9 cellular contexts compared by ENCODE assay signal in the genomic region with DNA sequence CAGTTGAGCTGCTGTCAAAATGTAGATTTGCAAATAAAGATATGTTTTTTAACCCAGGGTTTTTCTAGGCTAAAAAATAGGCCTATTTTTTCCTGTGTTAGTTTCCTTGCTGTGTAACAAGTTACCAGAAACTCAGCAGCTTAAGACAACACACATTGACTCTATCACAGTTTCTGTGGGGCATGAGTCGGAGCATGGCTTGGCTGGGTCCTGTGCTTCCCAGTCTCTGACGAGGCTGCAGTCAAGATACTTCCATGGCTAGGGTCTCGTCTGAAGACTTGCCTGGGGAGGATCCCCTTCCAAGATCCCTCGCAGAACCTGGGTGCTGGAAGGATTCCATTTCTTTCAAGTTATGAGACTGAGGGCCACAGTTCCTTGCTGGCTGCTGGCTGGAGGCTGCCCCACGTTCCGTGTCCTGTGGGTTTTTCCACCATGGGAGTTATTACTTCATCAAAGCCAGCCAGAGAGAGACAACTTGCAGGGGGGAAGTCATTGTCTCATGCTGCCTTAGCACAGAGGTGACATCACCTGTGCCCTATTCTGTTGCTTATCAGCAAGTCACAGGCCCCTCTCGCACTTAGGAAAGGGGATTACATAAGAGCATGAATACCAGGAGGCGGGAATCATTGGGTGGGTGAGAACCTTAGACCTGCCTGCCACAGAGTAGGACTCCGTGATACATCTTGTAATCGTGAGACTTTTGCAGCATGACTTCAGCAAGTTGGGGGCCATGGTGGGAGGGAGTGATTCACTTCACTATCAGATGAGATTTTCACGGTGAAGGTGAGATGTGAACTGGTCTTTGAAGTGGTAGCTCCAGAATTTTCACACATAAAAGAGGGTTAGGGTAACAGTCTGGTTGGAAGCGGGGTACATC.
DNase-seq lines count a peak whose midpoint lies in the region; ATAC-seq, FAIRE-seq and TF ChIP-seq lines count a peak whose summit lies in the region.
"Had no signal": no experiment of that assay in that cellular context is flagged by ENCODE, and none has a peak within 500 bp of the region (broad histone marks: within the 10 kb centered on the region; RNA-seq: fewer than 3 reads in every experiment).

No MANE protein-coding gene starts in this region.

- H3K4me1 Mint-ChIP-seq in astrocyte (ENCODE audit: low read depth, unreplicated experiment) = peaks cover 60% of the 10 kb centered on the region

- H3K4me1 ChIP-seq in astrocyte (ENCODE audit: insufficient read depth, low read length) = peaks cover 61% of the 10 kb centered on the region
- H3K4me1 ChIP-seq in mesodermal cell (ENCODE audit: control insufficient read depth, insufficient read depth, low read length, poor library complexity, severe bottlenecking) = peaks cover 55% of the 10 kb centered on the region
- peaks cover 0 to 4% of the 10 kb centered on the region in 2 donors for H3K4me1 ChIP-seq in uterus
- H3K4me1 ChIP-seq in HAP-1 = no peaks in the 10 kb centered on the region

- no peak for FAIRE-seq in astrocyte (lab: Jason Lieb, UNC)

- in situ Hi-C loops in HAP-1 (cut with MboI; ENCODE audit: low sequenced_read_pairs) = no loop called here

- H3K4me3 ChIP-seq in astrocyte (ENCODE audit: insufficient read depth, low read depth, low read length) (no peak overlapping the region), mesodermal cell (ENCODE audit: extremely low read depth, insufficient read depth, low read length, poor library complexity, severe bottlenecking) (no peak overlapping the region), uterus (no peak overlapping the region), HAP-1 (no peak overlapping the region)

- H3K27me3 ChIP-seq in astrocyte (ENCODE audit: insufficient read depth, low read length) = no peaks in the 10 kb centered on the region
- no peaks in the 10 kb centered on the region for H3K27me3 ChIP-seq in uterus
- no peaks in the 10 kb centered on the region for H3K27me3 ChIP-seq in HAP-1 (ENCODE audit: low read depth)

- peaks cover 3% of the 10 kb centered on the region for H3K36me3 Mint-ChIP-seq in astrocyte (ENCODE audit: low read depth, unreplicated experiment)

- peaks cover 27% of the 10 kb centered on the region for H4K20me1 ChIP-seq in astrocyte (ENCODE audit: insufficient read depth, low read length)

- H3K79me2 ChIP-seq in astrocyte (ENCODE audit: insufficient read depth, low read length) = peaks cover 89% of the 10 kb centered on the region

- H3K4me2 ChIP-seq in astrocyte (ENCODE audit: low read length) = peak overlapping the region; percentile 79

- 90 to 91% methylated on average over 11 to 12 of the region's 12 CpGs for WGBS in mesodermal cell (ENCODE audit: insufficient coverage in 2 of 2), 2 experiments

- H3K36me3 ChIP-seq in astrocyte (ENCODE audit: insufficient read depth, low read length) = no peaks in the 10 kb centered on the region
- no peaks in the 10 kb centered on the region for H3K36me3 ChIP-seq in mesodermal cell (ENCODE audit: control insufficient read depth, insufficient read depth, low read length)
- H3K36me3 ChIP-seq in uterus = no peaks in the 10 kb centered on the region
- H3K36me3 ChIP-seq in HAP-1 (replicated peaks) = no peaks in the 10 kb centered on the region

- H3K27me3 Mint-ChIP-seq in astrocyte (ENCODE audit: low read depth, unreplicated experiment) = no peaks in the 10 kb centered on the region

- H3K27ac ChIP-seq in astrocyte (ENCODE audit: low read depth, low read length) = peak overlapping the region; percentile 91
- peak overlapping the region; percentile 62 for H3K27ac ChIP-seq in mesodermal cell (ENCODE audit: low read depth, low read length, severe bottlenecking)
- peak overlapping the region; percentile 93 to 99 for H3K27ac ChIP-seq in uterus

- H3K9ac ChIP-seq in astrocyte (ENCODE audit: low read length) = peak overlapping the region; percentile 67

- no peaks in the 10 kb centered on the region for H3K9me3 ChIP-seq in astrocyte (ENCODE audit: insufficient read depth, low read depth, low read length)
- no peaks in the 10 kb centered on the region for H3K9me3 ChIP-seq in mesodermal cell (ENCODE audit: control insufficient read depth, low read length)
- no peaks in the 10 kb centered on the region for H3K9me3 ChIP-seq in uterus
- H3K9me3 ChIP-seq in HAP-1 = no peaks in the 10 kb centered on the region

- peak overlapping the region; percentile 54 for H3K27ac Mint-ChIP-seq in astrocyte (ENCODE audit: unreplicated experiment)

- TF ChIP-seq POLR2A in uterus (IDR thresholded peaks at IDR 0.05) = no peak

- no peak for ATAC-seq in GM18858 (IDR thresholded peaks at IDR 0.05; ENCODE audit: unreplicated experiment)

- no peak overlapping the region for H2AFZ ChIP-seq in astrocyte (ENCODE audit: low read depth, low read length)

- TF ChIP-seq CTCF in astrocyte (IDR thresholded peaks at IDR 0.05; ENCODE audit: insufficient read depth, low read depth, low read length) (no peak), uterus (IDR thresholded peaks at IDR 0.05) (no peak)

- DNase-seq in stimulated activated CD4-positive, alpha-beta T cell treated with anti-CD3 and anti-CD28 coated beads, Interleukin-15, amount 100 ng/mL, for 24 hours = peak; percentile 51
- DNase-seq in stimulated activated CD4-positive, alpha-beta T cell treated with anti-CD3 and anti-CD28 coated beads, Interleukin-2, amount 100 ng/mL, for 48 hours = no peak
- peak; percentile 63 for DNase-seq in astrocyte (ENCODE audit: low read depth)
- peak in 1 of 2 donors; percentile 13 for DNase-seq in uterus
- no peak for DNase-seq in HAP-1 (ENCODE audit: low spot score in 2 of 2)
- DNase-seq in NCI-H2171 (lab: John Stamatoyannopoulos, UW) = no peak
- DNase-seq: NCI-H446 had no signal

- no peaks in the 10 kb centered on the region for H3K9me3 Mint-ChIP-seq in astrocyte (ENCODE audit: unreplicated experiment)

- H3K4me3 Mint-ChIP-seq in astrocyte (ENCODE audit: unreplicated experiment) = no peak overlapping the region

- intact Hi-C loops in uterus (cut with DNase I; ENCODE audit: low total_unique reads) = no loop called here

Comparison
In these comparisons a context has a peak if more than half of its experiments do, and no peak if none do; other contexts are left out.
1. DNase-seq: peak in stimulated activated CD4-positive, alpha-beta T cell treated with anti-CD3 and anti-CD28 coated beads, Interleukin-15, amount 100 ng/mL, for 24 hours (single experiment) and astrocyte (single experiment); none in stimulated activated CD4-positive, alpha-beta T cell treated with anti-CD3 and anti-CD28 coated beads, Interleukin-2, amount 100 ng/mL, for 48 hours (0 of 2), HAP-1 (0 of 2) and NCI-H2171 (single experiment).
2. Peak in every context shown above with its lines, with median percentiles within 50 percentile points of each other: H3K27ac ChIP-seq.